In the genomic region with DNA sequence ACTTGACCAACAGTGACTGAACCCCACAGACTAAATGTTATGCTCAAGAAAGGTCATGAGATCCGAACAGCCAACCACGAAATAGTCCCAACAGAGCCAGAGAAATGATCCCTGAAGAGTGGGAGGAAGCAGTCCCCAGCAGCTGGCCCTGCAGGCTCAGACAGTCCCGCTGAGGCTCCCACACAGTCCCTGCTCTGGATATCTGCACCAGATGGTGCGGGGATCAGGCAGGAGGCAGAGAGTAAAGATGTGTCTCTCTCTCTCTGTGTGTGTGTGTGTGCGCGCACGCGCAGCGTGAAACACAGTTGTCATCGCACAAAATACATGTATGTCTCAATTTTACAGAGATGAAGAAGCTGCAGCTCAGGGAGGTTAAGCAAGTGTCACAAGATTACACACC, we compare ENCODE assay signal across 2 cellular contexts.
TF ChIP-seq lines count a peak whose summit lies in the region.

No MANE protein-coding gene starts in this region.

TF ChIP-seq in SK-N-SH, 30 proteins besides CTCF, POLR2A, EP300 and RAD21 (continued from another document):
- TF ChIP-seq, protein P1, sequence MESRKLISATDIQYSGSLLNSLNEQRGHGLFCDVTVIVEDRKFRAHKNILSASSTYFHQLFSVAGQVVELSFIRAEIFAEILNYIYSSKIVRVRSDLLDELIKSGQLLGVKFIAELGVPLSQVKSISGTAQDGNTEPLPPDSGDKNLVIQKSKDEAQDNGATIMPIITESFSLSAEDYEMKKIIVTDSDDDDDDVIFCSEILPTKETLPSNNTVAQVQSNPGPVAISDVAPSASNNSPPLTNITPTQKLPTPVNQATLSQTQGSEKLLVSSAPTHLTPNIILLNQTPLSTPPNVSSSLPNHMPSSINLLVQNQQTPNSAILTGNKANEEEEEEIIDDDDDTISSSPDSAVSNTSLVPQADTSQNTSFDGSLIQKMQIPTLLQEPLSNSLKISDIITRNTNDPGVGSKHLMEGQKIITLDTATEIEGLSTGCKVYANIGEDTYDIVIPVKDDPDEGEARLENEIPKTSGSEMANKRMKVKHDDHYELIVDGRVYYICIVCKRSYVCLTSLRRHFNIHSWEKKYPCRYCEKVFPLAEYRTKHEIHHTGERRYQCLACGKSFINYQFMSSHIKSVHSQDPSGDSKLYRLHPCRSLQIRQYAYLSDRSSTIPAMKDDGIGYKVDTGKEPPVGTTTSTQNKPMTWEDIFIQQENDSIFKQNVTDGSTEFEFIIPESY (IDR thresholded peaks at IDR 0.05; ENCODE audit: borderline replicate concordance, low read depth), result no peak
- TF ChIP-seq GATA2 (CRISPR knock-in tag; IDR thresholded peaks at IDR 0.05) (no peak), NRF1 (IDR thresholded peaks at IDR 0.05; ENCODE audit: low read depth, low read length) (0 out of 2 replicates have a peak, but pooled peaks have one; percentile 29), FOXJ3 (CRISPR knock-in tag; IDR thresholded peaks at IDR 0.05) (no peak), MXI1 (IDR thresholded peaks at IDR 0.05; ENCODE audit: low read depth, low read length) (no peak), MEF2A (IDR thresholded peaks at IDR 0.05; ENCODE audit: borderline replicate concordance, low read depth) (no peak), EZH2phosphoT487 (IDR thresholded peaks at IDR 0.05; ENCODE audit: borderline replicate concordance, low read depth) (no peak)

TF ChIP-seq in SK-N-SH treated with all-trans-retinoic acid at 6 μM for 48 hours, 23 proteins besides CTCF, POLR2A, EP300 and RAD21 (continued from another document):
- TF ChIP-seq, protein P2, sequence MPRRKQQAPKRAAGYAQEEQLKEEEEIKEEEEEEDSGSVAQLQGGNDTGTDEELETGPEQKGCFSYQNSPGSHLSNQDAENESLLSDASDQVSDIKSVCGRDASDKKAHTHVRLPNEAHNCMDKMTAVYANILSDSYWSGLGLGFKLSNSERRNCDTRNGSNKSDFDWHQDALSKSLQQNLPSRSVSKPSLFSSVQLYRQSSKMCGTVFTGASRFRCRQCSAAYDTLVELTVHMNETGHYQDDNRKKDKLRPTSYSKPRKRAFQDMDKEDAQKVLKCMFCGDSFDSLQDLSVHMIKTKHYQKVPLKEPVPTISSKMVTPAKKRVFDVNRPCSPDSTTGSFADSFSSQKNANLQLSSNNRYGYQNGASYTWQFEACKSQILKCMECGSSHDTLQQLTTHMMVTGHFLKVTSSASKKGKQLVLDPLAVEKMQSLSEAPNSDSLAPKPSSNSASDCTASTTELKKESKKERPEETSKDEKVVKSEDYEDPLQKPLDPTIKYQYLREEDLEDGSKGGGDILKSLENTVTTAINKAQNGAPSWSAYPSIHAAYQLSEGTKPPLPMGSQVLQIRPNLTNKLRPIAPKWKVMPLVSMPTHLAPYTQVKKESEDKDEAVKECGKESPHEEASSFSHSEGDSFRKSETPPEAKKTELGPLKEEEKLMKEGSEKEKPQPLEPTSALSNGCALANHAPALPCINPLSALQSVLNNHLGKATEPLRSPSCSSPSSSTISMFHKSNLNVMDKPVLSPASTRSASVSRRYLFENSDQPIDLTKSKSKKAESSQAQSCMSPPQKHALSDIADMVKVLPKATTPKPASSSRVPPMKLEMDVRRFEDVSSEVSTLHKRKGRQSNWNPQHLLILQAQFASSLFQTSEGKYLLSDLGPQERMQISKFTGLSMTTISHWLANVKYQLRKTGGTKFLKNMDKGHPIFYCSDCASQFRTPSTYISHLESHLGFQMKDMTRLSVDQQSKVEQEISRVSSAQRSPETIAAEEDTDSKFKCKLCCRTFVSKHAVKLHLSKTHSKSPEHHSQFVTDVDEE (CRISPR knock-in tag; IDR thresholded peaks at IDR 0.05), result no peak
- TF ChIP-seq, protein P3, sequence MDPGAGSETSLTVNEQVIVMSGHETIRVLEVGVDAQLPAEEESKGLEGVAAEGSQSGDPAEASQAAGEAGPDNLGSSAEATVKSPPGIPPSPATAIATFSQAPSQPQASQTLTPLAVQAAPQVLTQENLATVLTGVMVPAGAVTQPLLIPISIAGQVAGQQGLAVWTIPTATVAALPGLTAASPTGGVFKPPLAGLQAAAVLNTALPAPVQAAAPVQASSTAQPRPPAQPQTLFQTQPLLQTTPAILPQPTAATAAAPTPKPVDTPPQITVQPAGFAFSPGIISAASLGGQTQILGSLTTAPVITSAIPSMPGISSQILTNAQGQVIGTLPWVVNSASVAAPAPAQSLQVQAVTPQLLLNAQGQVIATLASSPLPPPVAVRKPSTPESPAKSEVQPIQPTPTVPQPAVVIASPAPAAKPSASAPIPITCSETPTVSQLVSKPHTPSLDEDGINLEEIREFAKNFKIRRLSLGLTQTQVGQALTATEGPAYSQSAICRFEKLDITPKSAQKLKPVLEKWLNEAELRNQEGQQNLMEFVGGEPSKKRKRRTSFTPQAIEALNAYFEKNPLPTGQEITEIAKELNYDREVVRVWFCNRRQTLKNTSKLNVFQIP (CRISPR knock-in tag; IDR thresholded peaks at IDR 0.05; ENCODE audit: borderline replicate concordance, low read depth), result no peak
- TF ChIP-seq ZFP30 (CRISPR knock-in tag; IDR thresholded peaks at IDR 0.05) (no peak), RARB (CRISPR knock-in tag; IDR thresholded peaks at IDR 0.05) (no peak), ZC3H10 (CRISPR knock-in tag; IDR thresholded peaks at IDR 0.05) (no peak), ZNF8 (CRISPR knock-in tag; IDR thresholded peaks at IDR 0.05) (no peak), ARNTL (CRISPR knock-in tag; IDR thresholded peaks at IDR 0.05; ENCODE audit: borderline replicate concordance, low read depth) (no peak), TOX (CRISPR knock-in tag; IDR thresholded peaks at IDR 0.05; ENCODE audit: borderline replicate concordance) (no peak), ISL1 (CRISPR knock-in tag; IDR thresholded peaks at IDR 0.05) (no peak), ZNF565 (CRISPR knock-in tag; conservative IDR thresholded peaks at IDR 0.05; ENCODE audit: low read depth) (no peak), SNAI2 (CRISPR knock-in tag; IDR thresholded peaks at IDR 0.05) (no peak), CSDC2 (CRISPR knock-in tag; IDR thresholded peaks at IDR 0.05) (no peak)
- TF ChIP-seq, protein P4, sequence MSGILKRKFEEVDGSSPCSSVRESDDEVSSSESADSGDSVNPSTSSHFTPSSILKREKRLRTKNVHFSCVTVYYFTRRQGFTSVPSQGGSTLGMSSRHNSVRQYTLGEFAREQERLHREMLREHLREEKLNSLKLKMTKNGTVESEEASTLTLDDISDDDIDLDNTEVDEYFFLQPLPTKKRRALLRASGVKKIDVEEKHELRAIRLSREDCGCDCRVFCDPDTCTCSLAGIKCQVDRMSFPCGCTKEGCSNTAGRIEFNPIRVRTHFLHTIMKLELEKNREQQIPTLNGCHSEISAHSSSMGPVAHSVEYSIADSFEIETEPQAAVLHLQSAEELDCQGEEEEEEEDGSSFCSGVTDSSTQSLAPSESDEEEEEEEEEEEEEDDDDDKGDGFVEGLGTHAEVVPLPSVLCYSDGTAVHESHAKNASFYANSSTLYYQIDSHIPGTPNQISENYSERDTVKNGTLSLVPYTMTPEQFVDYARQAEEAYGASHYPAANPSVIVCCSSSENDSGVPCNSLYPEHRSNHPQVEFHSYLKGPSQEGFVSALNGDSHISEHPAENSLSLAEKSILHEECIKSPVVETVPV (CRISPR knock-in tag; IDR thresholded peaks at IDR 0.05), result no peak
- TF ChIP-seq, protein P5, sequence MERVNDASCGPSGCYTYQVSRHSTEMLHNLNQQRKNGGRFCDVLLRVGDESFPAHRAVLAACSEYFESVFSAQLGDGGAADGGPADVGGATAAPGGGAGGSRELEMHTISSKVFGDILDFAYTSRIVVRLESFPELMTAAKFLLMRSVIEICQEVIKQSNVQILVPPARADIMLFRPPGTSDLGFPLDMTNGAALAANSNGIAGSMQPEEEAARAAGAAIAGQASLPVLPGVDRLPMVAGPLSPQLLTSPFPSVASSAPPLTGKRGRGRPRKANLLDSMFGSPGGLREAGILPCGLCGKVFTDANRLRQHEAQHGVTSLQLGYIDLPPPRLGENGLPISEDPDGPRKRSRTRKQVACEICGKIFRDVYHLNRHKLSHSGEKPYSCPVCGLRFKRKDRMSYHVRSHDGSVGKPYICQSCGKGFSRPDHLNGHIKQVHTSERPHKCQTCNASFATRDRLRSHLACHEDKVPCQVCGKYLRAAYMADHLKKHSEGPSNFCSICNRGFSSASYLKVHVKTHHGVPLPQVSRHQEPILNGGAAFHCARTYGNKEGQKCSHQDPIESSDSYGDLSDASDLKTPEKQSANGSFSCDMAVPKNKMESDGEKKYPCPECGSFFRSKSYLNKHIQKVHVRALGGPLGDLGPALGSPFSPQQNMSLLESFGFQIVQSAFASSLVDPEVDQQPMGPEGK (CRISPR knock-in tag; IDR thresholded peaks at IDR 0.05; ENCODE audit: borderline replicate concordance), result no peak
